In the genomic region with DNA sequence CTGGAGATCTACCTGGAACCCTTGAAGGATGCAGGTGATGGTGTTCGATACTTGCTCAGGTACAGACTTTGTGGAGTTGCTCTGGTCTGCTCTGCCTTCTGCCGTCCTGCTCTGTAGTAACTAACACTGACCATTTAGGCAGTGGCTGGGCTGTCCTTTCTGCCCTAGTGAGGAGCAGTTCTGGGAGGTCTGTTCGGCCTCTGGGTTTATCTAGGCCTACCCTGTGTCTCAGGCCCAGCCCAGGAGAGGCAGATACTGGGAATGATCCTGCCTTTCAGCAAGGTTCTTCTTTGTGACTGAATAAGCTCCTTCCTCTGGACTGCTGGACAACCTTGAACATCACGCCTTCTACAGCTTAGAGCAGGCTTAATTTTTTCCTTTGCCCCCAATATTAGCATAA, we compare ENCODE assay signal across 12 cellular contexts. TPM values are rescaled to one million over a fixed set of nuclear protein-coding genes. Genes with fewer than 3 reads are reported as not detected.
DNase-seq lines count a peak whose midpoint lies in the region; ATAC-seq and TF ChIP-seq lines count a peak whose summit lies in the region.
"Had no signal": no experiment of that assay in that cellular context is flagged by ENCODE, and none has a peak within 500 bp of the region (broad histone marks: within the 10 kb centered on the region; RNA-seq: fewer than 3 reads in every experiment).

No MANE protein-coding gene starts in this region.

- 92 to 98% (median 97%) methylated on average over 4 of the region's 4 CpGs for WGBS in psoas muscle, 3 donors

- intact Hi-C loops in psoas muscle (cut with DNase I), result no loop called here

- TF ChIP-seq POLR2A in erythroblast (IDR thresholded peaks at IDR 0.05; ENCODE audit: low read length), result no peak

- DNase-seq in activated CD4-positive, alpha-beta T cell treated with anti-CD3 and anti-CD28 coated beads, Interleukin-2, amount 10 ng/mL, durations not matched to agents 7 days and 5 days, result no peak
- no peak for DNase-seq in activated CD4-positive, alpha-beta T cell treated with anti-CD3 and anti-CD28 coated beads, Interleukin-2, amount 50 U/mL, for 48 hours
- no peak for DNase-seq in T-cell
- DNase-seq in erythroblast (lab: John Stamatoyannopoulos, UW), result peak; percentile 50 to 66
- DNase-seq in psoas muscle, result no peak
- DNase-seq in NCI-H1436 (lab: John Stamatoyannopoulos, UW), result no peak
- no peak for DNase-seq in DMS114 treated with DMSO at 0.1 percent for 48 hours (lab: John Stamatoyannopoulos, UW; ENCODE audit: unreplicated experiment)
- DNase-seq: ACHN, esophagus squamous epithelium, NCI-H1694 treated with DMSO at 0.1 percent for 48 hours had no signal

- H3K9me3 Mint-ChIP-seq in activated CD4-positive, alpha-beta T cell treated with anti-CD3 and anti-CD28 coated beads, Interleukin-2, amount 10 ng/mL, durations not matched to agents 7 days and 5 days, result peaks cover 3% of the 10 kb centered on the region
- H3K9me3 Mint-ChIP-seq in T-cell, result no peaks in the 10 kb centered on the region

- peaks cover 9% of the 10 kb centered on the region for H3K4me1 ChIP-seq in psoas muscle

- ATAC-seq in T-cell (replicated peaks in 1 of 4), result no peak
- ATAC-seq in psoas muscle, result no peak
- no peak for ATAC-seq in HG03159 (IDR thresholded peaks at IDR 0.05; ENCODE audit: unreplicated experiment)
- ATAC-seq: left lobe of liver had no signal

- H3K4me1 Mint-ChIP-seq in activated CD4-positive, alpha-beta T cell treated with anti-CD3 and anti-CD28 coated beads, Interleukin-2, amount 10 ng/mL, durations not matched to agents 7 days and 5 days, result peaks cover 50% of the 10 kb centered on the region
- peaks cover 62 to 72% (median 64%) of the 10 kb centered on the region in 3 donors for H3K4me1 Mint-ChIP-seq in T-cell

- POLR2A ChIA-PET in activated CD4-positive, alpha-beta T cell treated with anti-CD3 and anti-CD28 coated beads, Interleukin-2, amount 10 ng/mL, durations not matched to agents 7 days and 5 days (lab: Charles Lee), result interaction anchor here (0.7 kb wide), 1 partner anchor 98 kb away, joined by 4 read pairs; a partner anchor contains a TSS
- POLR2A ChIA-PET in T-cell (lab: Charles Lee), result no interaction called here

- CTCF ChIA-PET in activated CD4-positive, alpha-beta T cell treated with anti-CD3 and anti-CD28 coated beads, Interleukin-2, amount 10 ng/mL, durations not matched to agents 7 days and 5 days (lab: Charles Lee), result interaction anchor here (0.6 to 1.3 kb wide), 4 partner anchors 12 to 85 kb away, joined by 3 to 7 read pairs (median 4); no protein-coding TSS in a partner anchor
- CTCF ChIA-PET in T-cell (lab: Charles Lee), result no interaction called here

- peak overlapping the region; percentile 92 for H3K4me3 Mint-ChIP-seq in activated CD4-positive, alpha-beta T cell treated with anti-CD3 and anti-CD28 coated beads, Interleukin-2, amount 10 ng/mL, durations not matched to agents 7 days and 5 days
- H3K4me3 Mint-ChIP-seq in T-cell, result peak overlapping the region; percentile 92 to 93 (median 93)

- H3K9me3 ChIP-seq in psoas muscle, result no peaks in the 10 kb centered on the region
- H3K9me3 ChIP-seq: esophagus squamous epithelium had no signal

- H3K27ac ChIP-seq in psoas muscle, result no peak overlapping the region

- peak overlapping the region; percentile 99 for H3K4me3 ChIP-seq in psoas muscle

- no peaks in the 10 kb centered on the region for H3K27me3 Mint-ChIP-seq in activated CD4-positive, alpha-beta T cell treated with anti-CD3 and anti-CD28 coated beads, Interleukin-2, amount 10 ng/mL, durations not matched to agents 7 days and 5 days
- H3K27me3 Mint-ChIP-seq in T-cell, result no peaks in the 10 kb centered on the region

- TF ChIP-seq CTCF in psoas muscle (IDR thresholded peaks at IDR 0.05), result no peak

- H3K27ac Mint-ChIP-seq in activated CD4-positive, alpha-beta T cell treated with anti-CD3 and anti-CD28 coated beads, Interleukin-2, amount 10 ng/mL, durations not matched to agents 7 days and 5 days, result peak overlapping the region; percentile 36
- H3K27ac Mint-ChIP-seq in T-cell, result no peak overlapping the region

- H3K36me3 Mint-ChIP-seq in activated CD4-positive, alpha-beta T cell treated with anti-CD3 and anti-CD28 coated beads, Interleukin-2, amount 10 ng/mL, durations not matched to agents 7 days and 5 days (ENCODE audit: low read depth), result peaks cover 36% of the 10 kb centered on the region
- peaks cover 24% of the 10 kb centered on the region for H3K36me3 Mint-ChIP-seq in T-cell

- peaks cover 0 to 53% of the 10 kb centered on the region in 2 donors for H3K36me3 ChIP-seq in psoas muscle (ENCODE audit: insufficient read depth in 1 of 2, low read depth in 1 of 2)

- no peaks in the 10 kb centered on the region for H3K27me3 ChIP-seq in psoas muscle (ENCODE audit: insufficient read depth in 3 of 3, low read length in 2 of 3)
- H3K27me3 ChIP-seq: esophagus squamous epithelium had no signal

RNA-seq across cellular contexts. Expression of a gene that starts 1.7 kb away (rescaled TPM):
- 10 to 100 TPM; 23.9 to 31.9 TPM for total RNA-seq in activated CD4-positive, alpha-beta T cell treated with anti-CD3 and anti-CD28 coated beads, Interleukin-2, amount 10 ng/mL, durations not matched to agents 7 days and 5 days
- total RNA-seq in T-cell (10 to 100 TPM; 57.6 to 68.0 (median 60.0) TPM), psoas muscle (10 to 100 TPM in 3 of 4 donors, 1 to 10 TPM in 1; 9.8 to 15.1 (median 12.1) TPM)
- polyA plus RNA-seq in psoas muscle, result 10 to 100 TPM in 2 of 3 donors, 1 to 10 TPM in 1; 8.3 to 20.1 (median 14.9) TPM

RNA-seq across cellular contexts. Expression of a gene that starts 25.1 kb away (rescaled TPM):
- total RNA-seq in activated CD4-positive, alpha-beta T cell treated with anti-CD3 and anti-CD28 coated beads, Interleukin-2, amount 10 ng/mL, durations not matched to agents 7 days and 5 days, result 1 to 10 TPM; 1.3 to 1.8 TPM
- total RNA-seq in T-cell (1 to 10 TPM; 1.3 to 2.4 (median 1.5) TPM), psoas muscle (1 to 10 TPM; 2.4 to 5.7 (median 3.3) TPM)
- polyA plus RNA-seq in psoas muscle, result 10 to 100 TPM in 1 of 3 donors, 1 to 10 TPM in 2; 2.2 to 10.4 (median 2.9) TPM

RNA-seq across cellular contexts. Expression of a gene that starts 33.2 kb away (rescaled TPM):
- not detected for total RNA-seq in activated CD4-positive, alpha-beta T cell treated with anti-CD3 and anti-CD28 coated beads, Interleukin-2, amount 10 ng/mL, durations not matched to agents 7 days and 5 days
- total RNA-seq in T-cell, result 1 to 10 TPM in 4 of 5 donors, under 1 TPM in 1; 0.76 to 3.1 (median 2.2) TPM
- total RNA-seq in psoas muscle, result under 1 TPM in 2 of 4 donors, not detected in 2; 0.16 to 0.30 TPM
- polyA plus RNA-seq in psoas muscle, result under 1 TPM; 0.47 to 0.73 (median 0.69) TPM

RNA-seq across cellular contexts. Expression of a gene that starts 51.6 kb away (rescaled TPM):
- under 1 TPM; 0.58 to 0.94 TPM for total RNA-seq in activated CD4-positive, alpha-beta T cell treated with anti-CD3 and anti-CD28 coated beads, Interleukin-2, amount 10 ng/mL, durations not matched to agents 7 days and 5 days
- 10 to 100 TPM in 1 of 5 donors, 1 to 10 TPM in 4; 2.4 to 10.0 (median 3.6) TPM for total RNA-seq in T-cell
- 1 to 10 TPM; 3.6 to 5.8 (median 5.0) TPM for total RNA-seq in psoas muscle
- 10 to 100 TPM in 1 of 3 donors, 1 to 10 TPM in 2; 5.6 to 56.9 (median 5.6) TPM for polyA plus RNA-seq in psoas muscle

Comparison
In these comparisons a context has a peak if more than half of its experiments do, and no peak if none do; other contexts are left out.
1. DNase-seq: peak in erythroblast (2 of 2); none in activated CD4-positive, alpha-beta T cell treated with anti-CD3 and anti-CD28 coated beads, Interleukin-2, amount 10 ng/mL, durations not matched to agents 7 days and 5 days (single experiment), activated CD4-positive, alpha-beta T cell treated with anti-CD3 and anti-CD28 coated beads, Interleukin-2, amount 50 U/mL, for 48 hours (0 of 2), T-cell (0 of 34), psoas muscle (0 of 2), NCI-H1436 (single experiment) and DMS114 treated with DMSO at 0.1 percent for 48 hours (single experiment).